Comparison of ENCODE assay signal across 29 cellular contexts in genomic region chr14:97301931-97302559, GRCh38.
DNase-seq lines count a peak whose midpoint lies in the region; ATAC-seq and TF ChIP-seq lines count a peak whose summit lies in the region.
"Had no signal": no experiment of that assay in that cellular context is flagged by ENCODE, and none has a peak within 500 bp of the region (broad histone marks: within the 10 kb centered on the region; RNA-seq: fewer than 3 reads in every experiment).

No MANE protein-coding gene starts in this region.

- H3K4me3 ChIP-seq in Loucy (ENCODE audit: low read length, poor library complexity, severe bottlenecking), result no peak overlapping the region
- H3K4me3 ChIP-seq in colonic mucosa, result no peak overlapping the region
- H3K4me3 ChIP-seq in OCI-LY7 (ENCODE audit: low read depth, low read length, poor library complexity, severe bottlenecking), result no peak overlapping the region
- H3K4me3 ChIP-seq: gastroesophageal sphincter, lung, tibial nerve had no signal

- H3K4me3 Mint-ChIP-seq in activated naive CD4-positive, alpha-beta T cell treated with anti-CD3 and anti-CD28 coated beads, Interleukin-2, amount 10 ng/mL, durations not matched to agents 7 days and 5 days, result no peak overlapping the region
- H3K4me3 Mint-ChIP-seq: activated naive CD4-positive, alpha-beta T cell treated with anti-CD3 and anti-CD28 coated beads, Interleukin-2, amount 50 U/mL, for 24 hours; activated T-helper 1 cell treated with anti-CD3 and anti-CD28 coated beads, Interleukin-12 subunit alpha, Interleukin-12 subunit beta, Interleukin-2, Interleukin-4 antibody, amounts not matched to agents 30 ng/mL and 10 ng/mL and 1 ng/mL, durations not matched to agents 14 hours and 24 hours and 36 hours; natural killer cell treated with Interleukin-12 subunit alpha and Interleukin-12 subunit beta and Interleukin-15 and Interleukin-18, amount 100 ng/mL, for 72 hours had no signal

- H3K9ac ChIP-seq in Loucy (ENCODE audit: low read depth, low read length, poor library complexity, severe bottlenecking) (no peak overlapping the region), colonic mucosa (ENCODE audit: low read depth in 2 of 2, low read length in 2 of 2) (no peak overlapping the region)

- intact Hi-C loops in colonic mucosa (cut with DNase I), result no loop called here
- intact Hi-C loops in OCI-LY7 (cut with micrococcal nuclease; ENCODE audit: unreplicated experiment), result no loop called here

- no peaks in the 10 kb centered on the region for H3K27me3 ChIP-seq in Loucy (ENCODE audit: insufficient read depth, low read length, poor library complexity, severe bottlenecking)
- H3K27me3 ChIP-seq in foreskin keratinocyte, result no peaks in the 10 kb centered on the region
- no peaks in the 10 kb centered on the region for H3K27me3 ChIP-seq in colonic mucosa
- H3K27me3 ChIP-seq: brain microvascular endothelial cell, tibial nerve had no signal

- no peaks in the 10 kb centered on the region for H3F3A ChIP-seq in Loucy (ENCODE audit: low read depth)

- no peaks in the 10 kb centered on the region for H4K20me1 ChIP-seq in Loucy (ENCODE audit: insufficient read depth, low read length, poor library complexity, severe bottlenecking)
- no peaks in the 10 kb centered on the region for H4K20me1 ChIP-seq in OCI-LY7 (ENCODE audit: insufficient read depth, low read length)

- H3K9me3 ChIP-seq in Loucy (ENCODE audit: insufficient read depth, low read depth, low read length) (no peaks in the 10 kb centered on the region), colonic mucosa (no peaks in the 10 kb centered on the region), OCI-LY7 (ENCODE audit: low read length) (no peaks in the 10 kb centered on the region)
- H3K9me3 ChIP-seq: gastroesophageal sphincter, tibial nerve had no signal

- H3K9me3 Mint-ChIP-seq in activated naive CD4-positive, alpha-beta T cell treated with anti-CD3 and anti-CD28 coated beads, Interleukin-2, amount 10 ng/mL, durations not matched to agents 7 days and 5 days, result no peaks in the 10 kb centered on the region
- H3K9me3 Mint-ChIP-seq: activated naive CD4-positive, alpha-beta T cell treated with anti-CD3 and anti-CD28 coated beads, Interleukin-2, amount 50 U/mL, for 24 hours; activated T-helper 1 cell treated with anti-CD3 and anti-CD28 coated beads, Interleukin-12 subunit alpha, Interleukin-12 subunit beta, Interleukin-2, Interleukin-4 antibody, amounts not matched to agents 30 ng/mL and 10 ng/mL and 1 ng/mL, durations not matched to agents 14 hours and 24 hours and 36 hours; natural killer cell treated with Interleukin-12 subunit alpha and Interleukin-12 subunit beta and Interleukin-15 and Interleukin-18, amount 100 ng/mL, for 72 hours had no signal

- H2AFZ ChIP-seq in Loucy (ENCODE audit: low read length) (no peak overlapping the region), OCI-LY7 (ENCODE audit: low read length) (no peak overlapping the region)

- DNase-seq in NCI-H82 (lab: John Stamatoyannopoulos, UW), result peak; percentile 1
- DNase-seq in NCI-H82 treated with DMSO at 0.1 percent for 48 hours (lab: John Stamatoyannopoulos, UW; ENCODE audit: unreplicated experiment), result no peak
- no peak for DNase-seq in foreskin keratinocyte
- no peak for DNase-seq in activated CD8-positive, alpha-beta memory T cell treated with anti-CD3 and anti-CD28 coated beads, Interleukin-2, amount 50 U/mL, for 4 hours
- no peak for DNase-seq in colonic mucosa
- DNase-seq in OCI-LY7 (ENCODE audit: low spot score), result no peak
- no peak for DNase-seq in activated naive CD4-positive, alpha-beta T cell treated with anti-CD3 and anti-CD28 coated beads, Interleukin-2, amount 10 ng/mL, durations not matched to agents 7 days and 5 days
- DNase-seq: 8988T; activated CD4-positive, alpha-beta T cell treated with anti-CD3 and anti-CD28 coated beads, Interleukin-2, amount 50 U/mL, for 48 hours; activated CD4-positive, CD25-positive, alpha-beta regulatory T cell treated with anti-CD3 and anti-CD28 coated beads, Interleukin-2, amount 50 U/mL, for 72 hours; amygdala; brain microvascular endothelial cell; DMS79 treated with DMSO at 0.1 percent for 48 hours; Karpas-422; left cardiac atrium; NCI-H146; NCI-H2107; NCI-H446; NK-92 treated with Interleukin-12 subunit alpha and Interleukin-12 subunit beta, amount 100 ng/mL, for 24 hours; stimulated activated CD4-positive, alpha-beta T cell treated with anti-CD3 and anti-CD28 coated beads, Interleukin-4, amount 100 ng/mL, for 24 hours had no signal

- peaks cover 42% of the 10 kb centered on the region for H3K4me1 Mint-ChIP-seq in activated naive CD4-positive, alpha-beta T cell treated with anti-CD3 and anti-CD28 coated beads, Interleukin-2, amount 10 ng/mL, durations not matched to agents 7 days and 5 days

- TF ChIP-seq CTCF in Loucy (conservative IDR thresholded peaks at IDR 0.05; ENCODE audit: low read length), result peak; percentile 29; the same call in 1 of the 2 replicates
- no peak for TF ChIP-seq CTCF in foreskin keratinocyte (conservative IDR thresholded peaks at IDR 0.05)
- no peak for TF ChIP-seq CTCF in colonic mucosa (IDR thresholded peaks at IDR 0.05)
- TF ChIP-seq CTCF in OCI-LY7 (conservative IDR thresholded peaks at IDR 0.05; ENCODE audit: low read length), result no peak

- CTCF ChIA-PET in OCI-LY7 (lab: Charles Lee; ENCODE audit: unreplicated experiment), result no interaction called here
- CTCF ChIA-PET in activated naive CD4-positive, alpha-beta T cell treated with anti-CD3 and anti-CD28 coated beads, Interleukin-2, amount 10 ng/mL, durations not matched to agents 7 days and 5 days (lab: Charles Lee), result interaction anchor here (1.1 to 1.7 kb wide), 5 partner anchors 333 to 1964 kb away, joined by 3 to 5 read pairs (median 3); no protein-coding TSS in a partner anchor

- POLR2A ChIA-PET in OCI-LY7 (lab: Charles Lee), result no interaction called here

- H3K27ac ChIP-seq in foreskin keratinocyte (no peak overlapping the region), colonic mucosa (no peak overlapping the region), OCI-LY7 (ENCODE audit: low read depth, low read length, poor library complexity, severe bottlenecking) (no peak overlapping the region)
- H3K27ac ChIP-seq: brain microvascular endothelial cell, gastroesophageal sphincter, tibial nerve had no signal

- H3K79me2 ChIP-seq in Loucy (ENCODE audit: insufficient read depth, low read length), result no peaks in the 10 kb centered on the region
- H3K79me2 ChIP-seq in OCI-LY7 (ENCODE audit: insufficient read depth, low read depth, low read length), result no peaks in the 10 kb centered on the region

- no peaks in the 10 kb centered on the region for H3K36me3 Mint-ChIP-seq in activated naive CD4-positive, alpha-beta T cell treated with anti-CD3 and anti-CD28 coated beads, Interleukin-2, amount 10 ng/mL, durations not matched to agents 7 days and 5 days
- H3K36me3 Mint-ChIP-seq: activated naive CD4-positive, alpha-beta T cell treated with anti-CD3 and anti-CD28 coated beads, Interleukin-2, amount 50 U/mL, for 24 hours; natural killer cell treated with Interleukin-12 subunit alpha and Interleukin-12 subunit beta and Interleukin-15 and Interleukin-18, amount 100 ng/mL, for 72 hours had no signal

- no peaks in the 10 kb centered on the region for H3K9me2 ChIP-seq in Loucy (replicated peaks; ENCODE audit: low read depth, low read length)
- H3K9me2 ChIP-seq in OCI-LY7 (ENCODE audit: insufficient read depth, low read length), result no peaks in the 10 kb centered on the region

- H3K4me1 ChIP-seq in Loucy (ENCODE audit: insufficient read depth, low read length, poor library complexity, severe bottlenecking), result no peaks in the 10 kb centered on the region
- H3K4me1 ChIP-seq in foreskin keratinocyte, result no peaks in the 10 kb centered on the region
- H3K4me1 ChIP-seq in colonic mucosa, result no peaks in the 10 kb centered on the region
- no peaks in the 10 kb centered on the region for H3K4me1 ChIP-seq in OCI-LY7 (ENCODE audit: insufficient read depth, low read length, poor library complexity, severe bottlenecking)
- H3K4me1 ChIP-seq: gastroesophageal sphincter, tibial nerve had no signal

- peak; percentile 56 for ATAC-seq in foreskin keratinocyte
- ATAC-seq: gastroesophageal sphincter; HepG2; left cardiac atrium; natural killer cell treated with Interleukin-12 subunit alpha and Interleukin-12 subunit beta and Interleukin-15 and Interleukin-18, amount 100 ng/mL, for 72 hours; Right ventricle myocardium inferior had no signal

- H3K27me3 Mint-ChIP-seq in activated naive CD4-positive, alpha-beta T cell treated with anti-CD3 and anti-CD28 coated beads, Interleukin-2, amount 10 ng/mL, durations not matched to agents 7 days and 5 days, result peaks cover 20% of the 10 kb centered on the region
- H3K27me3 Mint-ChIP-seq: activated naive CD4-positive, alpha-beta T cell treated with anti-CD3 and anti-CD28 coated beads, Interleukin-2, amount 50 U/mL, for 24 hours had no signal

- H3K36me3 ChIP-seq in Loucy (ENCODE audit: insufficient read depth, low read length), result no peaks in the 10 kb centered on the region
- no peaks in the 10 kb centered on the region for H3K36me3 ChIP-seq in colonic mucosa
- H3K36me3 ChIP-seq in OCI-LY7 (ENCODE audit: insufficient read depth, low read length), result no peaks in the 10 kb centered on the region
- H3K36me3 ChIP-seq: brain microvascular endothelial cell, gastroesophageal sphincter, tibial nerve had no signal

- BruUV-seq in OCI-LY7 (replicated peaks; lab: Mats Ljungman, UMichigan), result no TSS peak

- H3K27ac Mint-ChIP-seq in activated naive CD4-positive, alpha-beta T cell treated with anti-CD3 and anti-CD28 coated beads, Interleukin-2, amount 10 ng/mL, durations not matched to agents 7 days and 5 days, result no peak overlapping the region
- H3K27ac Mint-ChIP-seq: activated naive CD4-positive, alpha-beta T cell treated with anti-CD3 and anti-CD28 coated beads, Interleukin-2, amount 50 U/mL, for 24 hours; activated T-helper 1 cell treated with anti-CD3 and anti-CD28 coated beads, Interleukin-12 subunit alpha, Interleukin-12 subunit beta, Interleukin-2, Interleukin-4 antibody, amounts not matched to agents 30 ng/mL and 10 ng/mL and 1 ng/mL, durations not matched to agents 14 hours and 24 hours and 36 hours; natural killer cell treated with Interleukin-12 subunit alpha and Interleukin-12 subunit beta and Interleukin-15 and Interleukin-18, amount 100 ng/mL, for 72 hours had no signal

- H3K4me2 ChIP-seq in Loucy (ENCODE audit: low read depth, low read length, poor library complexity, severe bottlenecking), result no peak overlapping the region
- H3K4me2 ChIP-seq in OCI-LY7 (ENCODE audit: low read length), result no peak overlapping the region
